9 cellular contexts compared by ENCODE assay signal in the genomic region with DNA sequence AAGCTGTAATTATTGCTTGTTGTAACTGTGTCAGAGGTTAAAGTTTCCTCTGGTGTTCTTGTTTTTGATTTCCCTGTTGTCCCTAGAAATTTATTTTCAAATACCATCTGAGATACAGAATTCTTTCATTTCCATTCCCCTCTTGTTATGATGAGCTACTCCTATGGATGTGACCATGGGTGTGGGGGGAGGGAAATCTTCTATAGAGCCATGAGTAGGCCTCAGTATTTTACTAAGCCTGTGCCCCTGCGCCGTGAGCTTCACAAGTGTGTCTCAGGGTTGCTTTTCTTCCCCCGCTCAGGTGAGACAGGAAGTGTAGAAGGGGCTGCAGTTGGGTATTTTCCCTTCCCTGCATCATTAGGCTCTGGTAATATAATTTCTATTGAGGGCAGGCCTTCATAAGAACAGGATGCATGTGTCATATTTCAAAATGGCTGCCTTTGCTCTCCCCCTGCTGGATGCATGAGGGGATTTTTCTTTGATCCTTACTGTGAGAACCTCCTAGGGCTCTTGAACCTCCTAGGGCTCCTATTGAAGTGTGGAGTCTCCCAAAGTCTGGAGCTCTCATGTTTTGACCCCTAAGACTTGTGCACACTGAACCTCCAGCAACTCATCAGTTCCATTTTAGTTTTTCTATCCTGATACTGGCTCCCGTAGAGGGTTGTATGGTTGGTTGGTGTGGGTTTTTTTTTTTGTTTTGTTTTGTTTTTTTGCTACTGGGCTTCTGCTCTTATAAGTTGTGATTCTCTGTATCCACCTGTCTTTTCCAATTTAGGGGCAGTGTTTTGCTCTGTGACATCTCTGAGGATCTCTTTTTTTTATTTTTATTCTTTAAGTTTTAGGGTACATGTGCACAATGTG.
DNase-seq lines count a peak whose midpoint lies in the region; ATAC-seq and TF ChIP-seq lines count a peak whose summit lies in the region.
"Had no signal": no experiment of that assay in that cellular context is flagged by ENCODE, and none has a peak within 500 bp of the region (broad histone marks: within the 10 kb centered on the region; RNA-seq: fewer than 3 reads in every experiment).

No MANE protein-coding gene starts in this region.

- H3K9me3 ChIP-seq in heart left ventricle: no peaks in the 10 kb centered on the region
- no peaks in the 10 kb centered on the region for H3K9me3 ChIP-seq in spleen
- H3K9me3 ChIP-seq in effector memory CD4-positive, alpha-beta T cell (ENCODE audit: control insufficient read depth, low read length): no peaks in the 10 kb centered on the region
- H3K9me3 ChIP-seq: BLaER1 treated with 17β-estradiol and CSF1 and Interleukin-3, amounts not matched to agents 10 nM and 100 nM had no signal

- CTCF ChIA-PET in RWPE1 (lab: Yijun Ruan, JAX): no interaction called here

- ATAC-seq in HG02981 (IDR thresholded peaks at IDR 0.05; ENCODE audit: unreplicated experiment): peak; percentile 87
- ATAC-seq in heart left ventricle: peak in 1 of 4 donors; percentile 83

- H3K4me1 ChIP-seq in heart left ventricle: peaks cover 0 to 11% (median 2%) of the 10 kb centered on the region in 12 donors
- no peaks in the 10 kb centered on the region for H3K4me1 ChIP-seq in spleen
- no peaks in the 10 kb centered on the region for H3K4me1 ChIP-seq in effector memory CD4-positive, alpha-beta T cell (ENCODE audit: control insufficient read depth, insufficient read depth, low read length, poor library complexity, severe bottlenecking)
- H3K4me1 ChIP-seq: BLaER1 treated with 17β-estradiol and CSF1 and Interleukin-3, amounts not matched to agents 10 nM and 100 nM had no signal

- DNase-seq in NCI-H1436 (lab: John Stamatoyannopoulos, UW): peak; percentile 11
- no peak for DNase-seq in NCI-H1436 treated with DMSO at 0.1 percent for 48 hours (lab: John Stamatoyannopoulos, UW)
- peak; percentile 17 for DNase-seq in RWPE1 (ENCODE audit: low spot score)
- DNase-seq in heart left ventricle: peak in 1 of 5 donors; percentile 56
- no peak for DNase-seq in spleen
- DNase-seq in stimulated activated CD4-positive, alpha-beta T cell treated with anti-CD3 and anti-CD28 coated beads, Interleukin-2, amount 100 ng/mL, for 48 hours: no peak
- DNase-seq in effector memory CD4-positive, alpha-beta T cell: no peak

- no peaks in the 10 kb centered on the region for H3K27me3 ChIP-seq in heart left ventricle
- H3K27me3 ChIP-seq in spleen (replicated peaks in 1 of 7): no peaks in the 10 kb centered on the region
- no peaks in the 10 kb centered on the region for H3K27me3 ChIP-seq in effector memory CD4-positive, alpha-beta T cell (replicated peaks; ENCODE audit: control insufficient read depth, insufficient read depth, low read length, poor library complexity, severe bottlenecking)
- H3K27me3 ChIP-seq: BLaER1 treated with 17β-estradiol and CSF1 and Interleukin-3, amounts not matched to agents 10 nM and 100 nM had no signal

- intact Hi-C loops in heart left ventricle (cut with DNase I): loop anchor here in 4 of 10 donors (1.0 to 10.0 kb wide), 5 partner anchors 156 to 281 kb away; no protein-coding TSS in a partner anchor
- intact Hi-C loops in spleen (cut with DNase I; ENCODE audit: low total_unique reads): no loop called here

- TF ChIP-seq POLR2A in heart left ventricle (IDR thresholded peaks at IDR 0.05): no peak
- no peak for TF ChIP-seq POLR2A in spleen (IDR thresholded peaks at IDR 0.05)

- no peak overlapping the region for H3K4me3 ChIP-seq in heart left ventricle
- H3K4me3 ChIP-seq in spleen: no peak overlapping the region
- H3K4me3 ChIP-seq in effector memory CD4-positive, alpha-beta T cell (ENCODE audit: insufficient read depth, low read depth, low read length, poor library complexity, severe bottlenecking): no peak overlapping the region
- H3K4me3 ChIP-seq: BLaER1 treated with 17β-estradiol and CSF1 and Interleukin-3, amounts not matched to agents 10 nM and 100 nM had no signal

- POLR2A ChIA-PET in RWPE1 (lab: Yijun Ruan, JAX; ENCODE audit: low non-redundant PET): no interaction called here

- H3K36me3 ChIP-seq in heart left ventricle: no peaks in the 10 kb centered on the region
- H3K36me3 ChIP-seq in spleen: no peaks in the 10 kb centered on the region
- no peaks in the 10 kb centered on the region for H3K36me3 ChIP-seq in effector memory CD4-positive, alpha-beta T cell (ENCODE audit: control insufficient read depth, insufficient read depth, low read length)
- H3K36me3 ChIP-seq: BLaER1 treated with 17β-estradiol and CSF1 and Interleukin-3, amounts not matched to agents 10 nM and 100 nM had no signal

- WGBS in heart left ventricle, 4 donors: 87 to 96% (median 92%) methylated on average over 4 of the region's 4 CpGs
- 81 to 96% (median 89%) methylated on average over 4 of the region's 4 CpGs for WGBS in spleen, 5 donors

- H3K27ac ChIP-seq in RWPE1 (no peak overlapping the region), heart left ventricle (no peak overlapping the region), spleen (no peak overlapping the region)
- H3K27ac ChIP-seq in effector memory CD4-positive, alpha-beta T cell (ENCODE audit: insufficient read depth, low read length, poor library complexity, severe bottlenecking): no peak overlapping the region
- H3K27ac ChIP-seq: BLaER1 treated with 17β-estradiol and CSF1 and Interleukin-3, amounts not matched to agents 10 nM and 100 nM had no signal

- TF ChIP-seq CTCF in RWPE1 (conservative IDR thresholded peaks at IDR 0.05; ENCODE audit: low read depth): peak; percentile 22; the same call in 1 of the 2 replicates
- TF ChIP-seq CTCF in heart left ventricle (IDR thresholded peaks at IDR 0.05): peak in 9 of 12 donors; percentile 23 to 63 (median 44)
- TF ChIP-seq CTCF in spleen (IDR thresholded peaks at IDR 0.05 in 8 of 11, conservative IDR thresholded peaks at IDR 0.05 in 3 of 11): peak in 6 of 11 experiments; percentile 7 to 50 (median 42)

Comparison
In these comparisons a context has a peak if more than half of its experiments do, and no peak if none do; other contexts are left out.
1. DNase-seq: peak in NCI-H1436 (single experiment) and RWPE1 (single experiment); none in NCI-H1436 treated with DMSO at 0.1 percent for 48 hours (single experiment), spleen (single experiment), stimulated activated CD4-positive, alpha-beta T cell treated with anti-CD3 and anti-CD28 coated beads, Interleukin-2, amount 100 ng/mL, for 48 hours (0 of 2) and effector memory CD4-positive, alpha-beta T cell (0 of 3).
2. Peak in every context shown above with its lines, with median percentiles within 50 percentile points of each other: CTCF ChIP-seq.